Comparison of ENCODE assay signal across 1 cellular context in genomic region chr2:46314065-46314835, GRCh38.
A peak's percentile ranks its signal among the peaks of the same experiment; 100 is the strongest.
TF ChIP-seq lines count a peak whose summit lies in the region.

No MANE protein-coding gene starts in this region.

TF ChIP-seq in K562, 482 proteins besides CTCF, POLR2A, EP300 and RAD21 (continued from another document):
- TF ChIP-seq LCOR (CRISPR knock-in tag; IDR thresholded peaks at IDR 0.05) = 0 out of 2 replicates have a peak, but pooled peaks have one; percentile 18
